ENCODE assay signal across 1 cellular context in genomic region chr3:113838631-113839209, GRCh38.
TF ChIP-seq lines count a peak whose summit lies in the region.

Gene GRAMD1C (plus strand): TSS chr3:113838788. CDS start chr3:113838910, 122 bp downstream.

TF ChIP-seq in HepG2, 621 proteins besides CTCF, POLR2A, EP300 and RAD21 (continued from another document and continues in another):
- 0 out of 2 replicates have a peak, but pooled peaks have one; percentile 25 for TF ChIP-seq ZHX1 (CRISPR knock-in tag; IDR thresholded peaks at IDR 0.05; ENCODE audit: low read depth)
- 0 out of 2 replicates have a peak, but pooled peaks have one; percentile 25 for TF ChIP-seq EED (CRISPR knock-in tag; IDR thresholded peaks at IDR 0.05)
- 0 out of 2 replicates have a peak, but pooled peaks have one; percentile 35 for TF ChIP-seq HOMEZ (CRISPR knock-in tag; IDR thresholded peaks at IDR 0.05; ENCODE audit: low read depth)
- peak; percentile 78; the same call in 1 of the 2 replicates for TF ChIP-seq KAT7 (CRISPR knock-in tag; IDR thresholded peaks at IDR 0.05; ENCODE audit: borderline replicate concordance)
- peak; percentile 59 for TF ChIP-seq TFDP2 (CRISPR knock-in tag; IDR thresholded peaks at IDR 0.05)
- peak; percentile 28; the same call in 1 of the 2 replicates for TF ChIP-seq NFKB2 (CRISPR knock-in tag; IDR thresholded peaks at IDR 0.05; ENCODE audit: borderline replicate concordance)
- 0 out of 2 replicates have a peak, but pooled peaks have one; percentile 41 for TF ChIP-seq AHR (CRISPR knock-in tag; IDR thresholded peaks at IDR 0.05)
- no peak for TF ChIP-seq ZBTB46 (CRISPR knock-in tag; IDR thresholded peaks at IDR 0.05; ENCODE audit: borderline replicate concordance)
- TF ChIP-seq MTA1 (CRISPR knock-in tag; IDR thresholded peaks at IDR 0.05; ENCODE audit: borderline replicate concordance): peak; percentile 44; the same call in 1 of the 2 replicates
- TF ChIP-seq THAP11 (CRISPR knock-in tag; IDR thresholded peaks at IDR 0.05): peak; percentile 47
- peak; percentile 52; the same call in 1 of the 2 replicates for TF ChIP-seq ERF (CRISPR knock-in tag; IDR thresholded peaks at IDR 0.05)
- peak; percentile 81 for TF ChIP-seq ZSCAN21 (CRISPR knock-in tag; IDR thresholded peaks at IDR 0.05; ENCODE audit: borderline replicate concordance)
- TF ChIP-seq ZNF777 (CRISPR knock-in tag; IDR thresholded peaks at IDR 0.05): 0 out of 2 replicates have a peak, but pooled peaks have one; percentile 17
- TF ChIP-seq CBX5 (CRISPR knock-in tag; IDR thresholded peaks at IDR 0.05; ENCODE audit: borderline replicate concordance): 0 out of 2 replicates have a peak, but pooled peaks have one; percentile 26
- peak; percentile 33 for TF ChIP-seq TEAD3 (CRISPR knock-in tag; optimal IDR thresholded peaks at IDR 0.05; ENCODE audit: borderline replicate concordance)
- TF ChIP-seq ZNF687 (CRISPR knock-in tag; IDR thresholded peaks at IDR 0.05): peak; percentile 67
- peak; percentile 75 for TF ChIP-seq ZMYM4 (CRISPR knock-in tag; IDR thresholded peaks at IDR 0.05)
- no peak for TF ChIP-seq ZNF18 (CRISPR knock-in tag; IDR thresholded peaks at IDR 0.05; ENCODE audit: insufficient replicate concordance)
- TF ChIP-seq ZNF468 (CRISPR knock-in tag; IDR thresholded peaks at IDR 0.05): no peak
- 0 out of 2 replicates have a peak, but pooled peaks have one; percentile 33 for TF ChIP-seq DMAP1 (CRISPR knock-in tag; IDR thresholded peaks at IDR 0.05)
- TF ChIP-seq HMGXB4 (CRISPR knock-in tag; IDR thresholded peaks at IDR 0.05; ENCODE audit: borderline replicate concordance in 1 of 2, low read depth in 1 of 2): peak; percentile 79 to 90
- peak; percentile 43; the same call in 1 of the 2 replicates for TF ChIP-seq ZFP91 (CRISPR knock-in tag; IDR thresholded peaks at IDR 0.05; ENCODE audit: borderline replicate concordance)
- 0 out of 2 replicates have a peak, but pooled peaks have one; percentile 27 for TF ChIP-seq BORCS8-MEF2B (CRISPR knock-in tag; IDR thresholded peaks at IDR 0.05)
- 0 out of 2 replicates have a peak, but pooled peaks have one; percentile 29 for TF ChIP-seq ZFY (CRISPR knock-in tag; IDR thresholded peaks at IDR 0.05)
- TF ChIP-seq ATF3 (CRISPR knock-in tag; IDR thresholded peaks at IDR 0.05): no peak
- no peak for TF ChIP-seq E2F5 (CRISPR knock-in tag; conservative IDR thresholded peaks at IDR 0.05)
- 0 out of 2 replicates have a peak, but pooled peaks have one; percentile 61 for TF ChIP-seq ARNT2 (CRISPR knock-in tag; IDR thresholded peaks at IDR 0.05; ENCODE audit: low read depth)
- peak; percentile 32; the same call in 1 of the 2 replicates for TF ChIP-seq PHF21A (CRISPR knock-in tag; IDR thresholded peaks at IDR 0.05)
- no peak for TF ChIP-seq TRIM22 (IDR thresholded peaks at IDR 0.05)
- TF ChIP-seq ZNF800 (CRISPR knock-in tag; IDR thresholded peaks at IDR 0.05): peak; percentile 79
- peak; percentile 38; the same call in 1 of the 2 replicates for TF ChIP-seq SALL2 (CRISPR knock-in tag; IDR thresholded peaks at IDR 0.05)
